Comparison of ENCODE assay signal across 8 cellular contexts in the genomic region with DNA sequence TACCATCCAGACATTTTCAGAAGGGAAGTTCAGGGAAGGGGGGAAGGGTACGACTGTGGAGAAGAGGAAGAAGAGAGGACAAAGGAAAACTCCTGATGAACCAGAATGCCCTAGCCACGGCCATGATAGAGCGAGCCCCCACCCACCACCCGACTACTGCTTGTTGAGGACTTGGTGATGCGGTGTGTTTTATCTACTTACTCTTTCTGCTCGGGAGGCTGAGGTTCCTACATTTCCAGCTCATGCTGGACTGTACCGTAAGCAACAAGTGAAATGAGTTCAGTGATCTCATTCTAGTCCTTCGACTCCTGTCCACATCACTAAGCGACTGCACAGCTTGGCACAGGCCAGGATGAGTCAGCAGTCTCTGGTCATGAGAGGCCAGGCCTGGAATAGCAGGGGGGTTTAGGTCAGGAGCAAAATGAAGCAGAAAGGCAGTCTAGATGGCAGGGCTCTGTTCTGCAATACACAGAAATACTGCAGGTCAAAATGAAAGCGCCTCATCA.
DNase-seq lines count a peak whose midpoint lies in the region; ATAC-seq and TF ChIP-seq lines count a peak whose summit lies in the region.

No MANE protein-coding gene starts in this region.

- H4K20me1 ChIP-seq in GM23248 (ENCODE audit: insufficient read depth) (no peaks in the 10 kb centered on the region), SK-N-SH (ENCODE audit: insufficient read depth) (no peaks in the 10 kb centered on the region)

- CTCF ChIA-PET in SK-N-SH (lab: Yijun Ruan, JAX) (no interaction called here), GM10248 (lab: Yijun Ruan, JAX) (interaction anchor here (1.3 to 1.4 kb wide), 2 partner anchors 13 to 26 kb away, joined by 4 read pairs; no protein-coding TSS in a partner anchor)

- H3K4me2 ChIP-seq in GM23248 (ENCODE audit: unreplicated experiment) = peak overlapping the region; percentile 97
- H3K4me2 ChIP-seq in SK-N-SH = peak overlapping the region; percentile 79

- H3K36me3 ChIP-seq in GM23248 (ENCODE audit: low read depth) (no peaks in the 10 kb centered on the region), SK-N-SH (replicated peaks in 1 of 2; ENCODE audit: control insufficient read depth in 1 of 2, insufficient read depth in 2 of 2, low read length in 1 of 2) (no peaks in the 10 kb centered on the region)

- in situ Hi-C loops in GM23248 (cut with MboI) = no loop called here

- peaks cover 61% of the 10 kb centered on the region for H3K4me1 ChIP-seq in GM23248 (ENCODE audit: insufficient read depth)
- H3K4me1 ChIP-seq in SK-N-SH (ENCODE audit: control insufficient read depth in 1 of 2, insufficient read depth in 2 of 2, low read depth in 1 of 2, low read length in 1 of 2) = peaks cover 9 to 12% of the 10 kb centered on the region in 2 experiments; a peak in 3 of 4 replicates

- H3K27ac ChIP-seq in GM23248 = peak overlapping the region; percentile 98
- peak overlapping the region; percentile 90 to 96 for H3K27ac ChIP-seq in SK-N-SH (ENCODE audit: low read depth in 2 of 2, low read length in 1 of 2)

- TF ChIP-seq RAD21 in SK-N-SH (IDR thresholded peaks at IDR 0.05; ENCODE audit: low read length) = no peak

- peak; percentile 98 for DNase-seq in GM23248
- peak; percentile 4 for DNase-seq in SK-N-SH
- DNase-seq in fibroblast of mammary gland (ENCODE audit: low read depth) = peak; percentile 99
- peak; percentile 98 for DNase-seq in myocyte (ENCODE audit: low read depth)
- no peak for DNase-seq in GM10248 (ENCODE audit: extremely low spot score)

- 0% methylated on average over 10 of the region's 10 CpGs for WGBS in GM23248 (ENCODE audit: low coverage in 1 of 2, low lambda C conversion rate in 2 of 2, missing lambda C conversion rate in 2 of 2), 2 experiments
- 17% methylated on average over 9 of the region's 10 CpGs for WGBS in SK-N-SH (ENCODE audit: low lambda C conversion rate)

- peak overlapping the region; percentile 82 for H3K4me3 ChIP-seq in GM23248
- H3K4me3 ChIP-seq in SK-N-SH (ENCODE audit: low read depth in 2 of 2, low read length in 1 of 2) = peak overlapping the region; percentile 49 to 66
- peak overlapping the region; percentile 68 for H3K4me3 ChIP-seq in fibroblast of mammary gland (ENCODE audit: control insufficient read depth, low read depth, low read length)

- POLR2A ChIA-PET in SK-N-SH (lab: Yijun Ruan, JAX) = no interaction called here
- POLR2A ChIA-PET in GM10248 (lab: Yijun Ruan, JAX) = no interaction called here

- peak overlapping the region; percentile 95 for H3K9ac ChIP-seq in GM23248
- peak overlapping the region; percentile 86 for H3K9ac ChIP-seq in SK-N-SH

- H3K79me2 ChIP-seq in GM23248 (ENCODE audit: insufficient read depth) (peaks cover 41% of the 10 kb centered on the region), SK-N-SH (ENCODE audit: insufficient read depth) (peaks cover 30% of the 10 kb centered on the region)

- peaks cover 59% of the 10 kb centered on the region for H3F3A ChIP-seq in GM23248 (ENCODE audit: insufficient read depth)
- peaks cover 4% of the 10 kb centered on the region for H3F3A ChIP-seq in SK-N-SH (replicated peaks; ENCODE audit: insufficient read depth)

- H3K9me2 ChIP-seq in GM23248 (ENCODE audit: insufficient read depth) (no peaks in the 10 kb centered on the region), SK-N-SH (no peaks in the 10 kb centered on the region)

- H2AFZ ChIP-seq in GM23248 (peak overlapping the region; percentile 65), SK-N-SH (ENCODE audit: low read depth) (peak overlapping the region; percentile 24; the same call in 1 of the 2 replicates)

- H3K9me3 ChIP-seq in GM23248 (ENCODE audit: low read depth) (no peaks in the 10 kb centered on the region), SK-N-SH (no peaks in the 10 kb centered on the region)

- ATAC-seq in GM19463 (IDR thresholded peaks at IDR 0.05; ENCODE audit: unreplicated experiment) (no peak), HG02938 (IDR thresholded peaks at IDR 0.05; ENCODE audit: unreplicated experiment) (no peak), HG03039 (IDR thresholded peaks at IDR 0.05; ENCODE audit: unreplicated experiment) (no peak)

- TF ChIP-seq CTCF in SK-N-SH (IDR thresholded peaks at IDR 0.05) = no peak
- no peak for TF ChIP-seq CTCF in fibroblast of mammary gland (conservative IDR thresholded peaks at IDR 0.05; ENCODE audit: control insufficient read depth, insufficient read depth, low read depth, low read length)
- no peak for TF ChIP-seq CTCF in GM10248 (IDR thresholded peaks at IDR 0.05; ENCODE audit: control extremely low read depth, extremely low read depth, low read depth, missing control alignments)

- TF ChIP-seq EP300 in SK-N-SH (IDR thresholded peaks at IDR 0.05; ENCODE audit: borderline replicate concordance in 1 of 2, low read depth in 1 of 2, low read length in 1 of 2) = peak in 1 of 2 experiments; percentile 63; a peak in 1 of 4 replicates

- no peaks in the 10 kb centered on the region for H3K27me3 ChIP-seq in GM23248 (replicated peaks; ENCODE audit: insufficient read depth)
- H3K27me3 ChIP-seq in SK-N-SH (ENCODE audit: insufficient read depth) = no peaks in the 10 kb centered on the region

TF ChIP-seq in SK-N-SH, 30 proteins besides CTCF, POLR2A, EP300 and RAD21 (continues in another document):
- TF ChIP-seq MEF2A (IDR thresholded peaks at IDR 0.05; ENCODE audit: borderline replicate concordance, low read depth) = no peak
- TF ChIP-seq PBX3 (IDR thresholded peaks at IDR 0.05) = peak; percentile 73
- no peak for TF ChIP-seq ELF1 (IDR thresholded peaks at IDR 0.05)
- TF ChIP-seq EZH2phosphoT487 (IDR thresholded peaks at IDR 0.05; ENCODE audit: borderline replicate concordance, low read depth) = no peak
- TF ChIP-seq, protein P1, sequence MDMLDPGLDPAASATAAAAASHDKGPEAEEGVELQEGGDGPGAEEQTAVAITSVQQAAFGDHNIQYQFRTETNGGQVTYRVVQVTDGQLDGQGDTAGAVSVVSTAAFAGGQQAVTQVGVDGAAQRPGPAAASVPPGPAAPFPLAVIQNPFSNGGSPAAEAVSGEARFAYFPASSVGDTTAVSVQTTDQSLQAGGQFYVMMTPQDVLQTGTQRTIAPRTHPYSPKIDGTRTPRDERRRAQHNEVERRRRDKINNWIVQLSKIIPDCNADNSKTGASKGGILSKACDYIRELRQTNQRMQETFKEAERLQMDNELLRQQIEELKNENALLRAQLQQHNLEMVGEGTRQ (IDR thresholded peaks at IDR 0.05; ENCODE audit: borderline replicate concordance, low read depth, low read length) = no peak
- TF ChIP-seq TCF12 (IDR thresholded peaks at IDR 0.05) = peak; percentile 83
- no peak for TF ChIP-seq CHD2 (IDR thresholded peaks at IDR 0.05; ENCODE audit: low read length, partially characterized antibody)
- TF ChIP-seq FOXM1 (IDR thresholded peaks at IDR 0.05; ENCODE audit: low read depth) = no peak
- TF ChIP-seq, protein P2, sequence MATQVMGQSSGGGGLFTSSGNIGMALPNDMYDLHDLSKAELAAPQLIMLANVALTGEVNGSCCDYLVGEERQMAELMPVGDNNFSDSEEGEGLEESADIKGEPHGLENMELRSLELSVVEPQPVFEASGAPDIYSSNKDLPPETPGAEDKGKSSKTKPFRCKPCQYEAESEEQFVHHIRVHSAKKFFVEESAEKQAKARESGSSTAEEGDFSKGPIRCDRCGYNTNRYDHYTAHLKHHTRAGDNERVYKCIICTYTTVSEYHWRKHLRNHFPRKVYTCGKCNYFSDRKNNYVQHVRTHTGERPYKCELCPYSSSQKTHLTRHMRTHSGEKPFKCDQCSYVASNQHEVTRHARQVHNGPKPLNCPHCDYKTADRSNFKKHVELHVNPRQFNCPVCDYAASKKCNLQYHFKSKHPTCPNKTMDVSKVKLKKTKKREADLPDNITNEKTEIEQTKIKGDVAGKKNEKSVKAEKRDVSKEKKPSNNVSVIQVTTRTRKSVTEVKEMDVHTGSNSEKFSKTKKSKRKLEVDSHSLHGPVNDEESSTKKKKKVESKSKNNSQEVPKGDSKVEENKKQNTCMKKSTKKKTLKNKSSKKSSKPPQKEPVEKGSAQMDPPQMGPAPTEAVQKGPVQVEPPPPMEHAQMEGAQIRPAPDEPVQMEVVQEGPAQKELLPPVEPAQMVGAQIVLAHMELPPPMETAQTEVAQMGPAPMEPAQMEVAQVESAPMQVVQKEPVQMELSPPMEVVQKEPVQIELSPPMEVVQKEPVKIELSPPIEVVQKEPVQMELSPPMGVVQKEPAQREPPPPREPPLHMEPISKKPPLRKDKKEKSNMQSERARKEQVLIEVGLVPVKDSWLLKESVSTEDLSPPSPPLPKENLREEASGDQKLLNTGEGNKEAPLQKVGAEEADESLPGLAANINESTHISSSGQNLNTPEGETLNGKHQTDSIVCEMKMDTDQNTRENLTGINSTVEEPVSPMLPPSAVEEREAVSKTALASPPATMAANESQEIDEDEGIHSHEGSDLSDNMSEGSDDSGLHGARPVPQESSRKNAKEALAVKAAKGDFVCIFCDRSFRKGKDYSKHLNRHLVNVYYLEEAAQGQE (IDR thresholded peaks at IDR 0.05; ENCODE audit: low read depth, low read length) = no peak
- TF ChIP-seq GATA2 (CRISPR knock-in tag; IDR thresholded peaks at IDR 0.05) = no peak
- TF ChIP-seq TEAD4 (IDR thresholded peaks at IDR 0.05; ENCODE audit: borderline replicate concordance, insufficient read depth) = no peak
- TF ChIP-seq, protein P3, sequence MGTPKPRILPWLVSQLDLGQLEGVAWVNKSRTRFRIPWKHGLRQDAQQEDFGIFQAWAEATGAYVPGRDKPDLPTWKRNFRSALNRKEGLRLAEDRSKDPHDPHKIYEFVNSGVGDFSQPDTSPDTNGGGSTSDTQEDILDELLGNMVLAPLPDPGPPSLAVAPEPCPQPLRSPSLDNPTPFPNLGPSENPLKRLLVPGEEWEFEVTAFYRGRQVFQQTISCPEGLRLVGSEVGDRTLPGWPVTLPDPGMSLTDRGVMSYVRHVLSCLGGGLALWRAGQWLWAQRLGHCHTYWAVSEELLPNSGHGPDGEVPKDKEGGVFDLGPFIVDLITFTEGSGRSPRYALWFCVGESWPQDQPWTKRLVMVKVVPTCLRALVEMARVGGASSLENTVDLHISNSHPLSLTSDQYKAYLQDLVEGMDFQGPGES (IDR thresholded peaks at IDR 0.05; ENCODE audit: low read depth, low read length) = no peak
- TF ChIP-seq MAX (IDR thresholded peaks at IDR 0.05; ENCODE audit: low read depth) = peak; percentile 80
- no peak for TF ChIP-seq NRF1 (IDR thresholded peaks at IDR 0.05; ENCODE audit: low read depth, low read length)
